17 cellular contexts compared by ENCODE assay signal in the genomic region with DNA sequence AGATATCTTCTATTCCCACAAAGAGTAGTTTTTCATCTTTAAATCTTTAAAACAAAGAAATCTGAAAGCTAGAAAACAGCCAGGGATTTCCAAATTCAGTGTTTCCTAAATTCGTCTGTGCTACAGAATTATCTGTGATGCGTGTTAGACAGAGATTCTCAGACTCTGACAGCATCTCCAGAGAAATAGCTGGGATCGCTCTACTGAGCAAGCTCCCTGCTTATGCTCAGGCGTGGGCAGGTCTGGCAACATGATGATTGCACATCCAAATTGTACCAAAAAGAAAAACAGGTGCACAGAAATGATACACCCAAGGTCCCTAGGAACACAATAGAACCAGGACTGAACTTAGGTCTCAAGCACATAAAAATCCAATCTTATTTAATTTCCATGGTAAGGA. TPM values are rescaled to one million over a fixed set of nuclear protein-coding genes. Genes with fewer than 3 reads are reported as not detected.
DNase-seq lines count a peak whose midpoint lies in the region.
"Had no signal": no experiment of that assay in that cellular context is flagged by ENCODE, and none has a peak within 500 bp of the region (broad histone marks: within the 10 kb centered on the region; RNA-seq: fewer than 3 reads in every experiment).

No MANE protein-coding gene starts in this region.

- DNase-seq in Ammon's horn (ENCODE audit: low spot score) = peak; percentile 52
- peak in 28 of 42 donors; percentile 15 to 81 (median 52) for DNase-seq in head of caudate nucleus
- peak; percentile 5 for DNase-seq in occipital lobe (lab: John Stamatoyannopoulos, UW)
- peak; percentile 58 for DNase-seq in superior temporal gyrus (ENCODE audit: extremely low spot score)
- no peak for DNase-seq in cerebellar cortex (ENCODE audit: low spot score)
- DNase-seq in NOMO-1 treated with dmso at 0.1 percent for 144 hours (lab: John Stamatoyannopoulos, UW; ENCODE audit: unreplicated experiment) = no peak
- no peak for DNase-seq in COR-L47 (lab: John Stamatoyannopoulos, UW)
- DNase-seq: BE2C; Calu3; CD4-positive, alpha-beta T cell; CD8-positive, alpha-beta memory T cell; DMS53; DMS79 treated with DMSO at 0.1 percent for 48 hours; GF-D8; GOT3; H7; HCEC 1CT had no signal

- intact Hi-C loops in head of caudate nucleus (cut with DNase I) = no loop called here

RNA-seq across cellular contexts. Expression of a gene that starts 22.8 kb away (rescaled TPM):
- 2.3 TPM for total RNA-seq in occipital lobe
- total RNA-seq: Calu3; CD4-positive, alpha-beta T cell; CD8-positive, alpha-beta memory T cell had no signal

Comparison
In these comparisons a context has a peak if more than half of its experiments do, and no peak if none do; other contexts are left out.
1. DNase-seq: peak in Ammon's horn (single experiment), head of caudate nucleus (28 of 42), occipital lobe (single experiment) and superior temporal gyrus (single experiment); none in cerebellar cortex (single experiment), NOMO-1 treated with dmso at 0.1 percent for 144 hours (single experiment) and COR-L47 (single experiment).